8 cellular contexts compared by ENCODE assay signal in the genomic region with DNA sequence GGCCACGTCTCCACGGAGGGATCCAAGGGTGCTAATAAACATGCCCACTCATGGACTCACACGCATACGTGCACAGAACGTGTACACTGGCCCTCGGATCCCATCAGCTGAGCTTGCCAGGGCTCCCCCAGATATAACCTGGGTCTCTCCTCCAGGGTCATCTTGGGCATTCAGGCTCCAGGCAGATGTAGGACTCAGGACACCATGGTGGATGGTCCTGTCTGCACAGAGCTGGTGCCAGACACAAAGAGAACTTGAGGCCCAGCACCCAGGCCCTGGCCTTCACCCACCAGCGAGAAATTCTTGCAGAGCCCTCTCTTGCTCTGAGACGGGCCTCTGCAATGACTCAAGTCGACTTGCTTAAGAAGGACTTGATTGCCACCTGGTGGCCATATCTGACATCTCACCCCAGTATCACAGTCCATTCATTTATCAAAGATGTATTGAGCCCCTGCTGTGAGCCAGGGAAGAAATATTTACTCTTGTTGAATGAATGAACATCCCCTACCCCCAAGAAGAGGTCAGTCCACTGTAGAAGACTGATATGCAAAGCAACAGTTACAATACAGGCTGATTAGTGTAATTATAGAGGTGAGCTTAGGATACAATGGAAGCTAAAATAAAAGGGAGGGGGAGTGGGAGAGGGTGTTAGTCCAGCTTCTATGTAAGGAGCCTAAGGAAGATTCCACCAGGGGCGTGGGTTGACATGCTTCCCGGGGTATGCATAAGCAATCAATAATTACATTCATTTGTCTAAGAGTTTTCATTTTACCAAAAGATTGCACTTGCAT. TPM values are rescaled to one million over a fixed set of nuclear protein-coding genes. Genes with fewer than 3 reads are reported as not detected.
DNase-seq lines count a peak whose midpoint lies in the region; ATAC-seq and TF ChIP-seq lines count a peak whose summit lies in the region.

No MANE protein-coding gene starts in this region.

- no peak overlapping the region for H3K27ac Mint-ChIP-seq in osteocyte (ENCODE audit: unreplicated experiment)

- no peak overlapping the region for H3K4me3 ChIP-seq in gastroesophageal sphincter
- no peak overlapping the region for H3K4me3 ChIP-seq in thyroid gland (replicated peaks in 1 of 3)

- no peak overlapping the region for H3K27ac ChIP-seq in gastroesophageal sphincter
- H3K27ac ChIP-seq in thyroid gland = no peak overlapping the region

- WGBS in gastroesophageal sphincter (ENCODE audit: low coverage in 1 of 2), 2 donors = 11 to 25% methylated on average over 4 to 6 of the region's 11 CpGs
- WGBS in thyroid gland, 2 donors = 31 to 37% methylated on average over 11 of the region's 11 CpGs

- no peaks in the 10 kb centered on the region for H3K9me3 Mint-ChIP-seq in osteocyte (ENCODE audit: unreplicated experiment)

- peaks cover 30% of the 10 kb centered on the region for H3K27me3 Mint-ChIP-seq in osteocyte (ENCODE audit: unreplicated experiment)

- H3K9me3 ChIP-seq in gastroesophageal sphincter (no peaks in the 10 kb centered on the region), thyroid gland (no peaks in the 10 kb centered on the region)

- peak; percentile 72 for DNase-seq in COLO668 (lab: John Stamatoyannopoulos, UW; ENCODE audit: unreplicated experiment)
- DNase-seq in GOT3 (lab: John Stamatoyannopoulos, UW) = peak; percentile 69
- DNase-seq in NCI-H1048 (lab: John Stamatoyannopoulos, UW) = peak; percentile 69
- DNase-seq in SK-MEL-5 (ENCODE audit: low read depth, low spot score) = peak; percentile 93
- peak; percentile 77 for DNase-seq in activated gamma-delta T cell treated with anti-CD3 and anti-CD28 coated beads, Interleukin-2, amount 50 U/mL, for 16 hours (ENCODE audit: low read depth)
- DNase-seq in osteocyte (ENCODE audit: extremely low spot score, unreplicated experiment) = peak; percentile 95
- peak; percentile 94 to 95 for DNase-seq in thyroid gland

- TF ChIP-seq POLR2A in gastroesophageal sphincter (IDR thresholded peaks at IDR 0.05) (no peak), thyroid gland (IDR thresholded peaks at IDR 0.05) (no peak)

- H3K36me3 Mint-ChIP-seq in osteocyte (ENCODE audit: unreplicated experiment) = no peaks in the 10 kb centered on the region

- ATAC-seq in gastroesophageal sphincter = peak; percentile 86

- intact Hi-C loops in thyroid gland (cut with DNase I) = no loop called here

- H3K36me3 ChIP-seq in gastroesophageal sphincter = no peaks in the 10 kb centered on the region
- no peaks in the 10 kb centered on the region for H3K36me3 ChIP-seq in thyroid gland

- TF ChIP-seq CTCF in gastroesophageal sphincter (IDR thresholded peaks at IDR 0.05) (peak in 3 of 4 experiments; percentile 86 to 98 (median 97)), osteocyte (IDR thresholded peaks at IDR 0.05) (peak; percentile 91), thyroid gland (IDR thresholded peaks at IDR 0.05) (peak; percentile 65 to 93 (median 84))

- H3K27me3 ChIP-seq in gastroesophageal sphincter (peaks cover 32% of the 10 kb centered on the region), thyroid gland (no peaks in the 10 kb centered on the region)

- peaks cover 5% of the 10 kb centered on the region for H3K4me1 Mint-ChIP-seq in osteocyte (ENCODE audit: unreplicated experiment)

- in situ Hi-C loops in SK-MEL-5 (cut with HindIII; ENCODE audit: low pct_unique_long_range_greater_than_20kb, low sequenced_read_pairs) = no loop called here

- TF ChIP-seq EP300 in gastroesophageal sphincter (IDR thresholded peaks at IDR 0.05) = no peak

- H3K4me1 ChIP-seq in gastroesophageal sphincter (peaks cover 0 to 6% (median 0%) of the 10 kb centered on the region in 3 donors), thyroid gland (peaks cover 0 to 6% of the 10 kb centered on the region in 2 donors)

- no peak overlapping the region for H3K4me3 Mint-ChIP-seq in osteocyte (ENCODE audit: unreplicated experiment)

RNA-seq across cellular contexts. Expression of gene VPS8, which starts 34.2 kb away (rescaled TPM):
- 51.5 and 53.0 TPM in 2 replicates for total RNA-seq in SK-MEL-5 (2014; rRNA removed; shearing (Covaris generic))
- polyA plus RNA-seq in SK-MEL-5 (2015; cell fraction: cytosol; rRNA removed) = 23.5 and 34.7 TPM in 2 replicates
- 128 and 163 TPM in 2 replicates for polyA plus RNA-seq in SK-MEL-5 (2015; cell fraction: nucleus; rRNA removed)
- total RNA-seq in gastroesophageal sphincter = 10 to 100 TPM; 27.1 to 72.5 (median 40.8) TPM
- total RNA-seq in osteocyte = 53.5 and 58.2 TPM in 2 replicates
- 100 to 1,000 TPM in 2 of 4 donors, 10 to 100 TPM in 2; 85.6 to 171 (median 103) TPM for total RNA-seq in thyroid gland
